In the genomic region with DNA sequence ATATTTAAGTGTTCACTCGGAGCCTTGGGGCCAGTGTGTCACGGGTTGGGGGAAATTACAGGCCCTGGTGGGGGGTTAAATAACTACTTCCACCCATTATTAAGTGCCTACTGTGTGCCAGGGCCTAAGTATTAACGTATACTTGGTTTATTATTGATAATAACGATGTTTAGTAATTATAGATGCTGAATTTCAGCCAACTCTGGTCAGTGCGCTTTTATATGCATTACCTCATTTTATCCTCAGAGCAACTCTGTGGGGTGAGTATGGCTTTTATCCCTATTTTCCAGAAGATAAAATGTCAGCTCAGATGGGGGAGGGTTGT, we compare ENCODE assay signal across 8 cellular contexts. TPM values are rescaled to one million over a fixed set of nuclear protein-coding genes. Genes with fewer than 3 reads are reported as not detected.
DNase-seq lines count a peak whose midpoint lies in the region; ATAC-seq and TF ChIP-seq lines count a peak whose summit lies in the region.

No MANE protein-coding gene starts in this region.

- H3K4me1 Mint-ChIP-seq in activated CD4-positive, alpha-beta T cell treated with anti-CD3 and anti-CD28 coated beads, Interleukin-2, amount 10 ng/mL, durations not matched to agents 24 days and 14 days, result peaks cover 22% of the 10 kb centered on the region

- DNase-seq in activated CD4-positive, alpha-beta T cell treated with anti-CD3 and anti-CD28 coated beads, Interleukin-2, amount 10 ng/mL, durations not matched to agents 24 days and 14 days, result no peak
- no peak for DNase-seq in activated CD4-positive, alpha-beta T cell treated with anti-CD3 and anti-CD28 coated beads, Interleukin-2, amount 50 U/mL, for 4 hours
- DNase-seq in adrenal gland (no peak), kidney glomerular epithelial cell (lab: John Stamatoyannopoulos, UW) (peak; percentile 64), suprapubic skin (ENCODE audit: low spot score in 2 of 2) (no peak), hypothalamus (lab: John Stamatoyannopoulos, UW) (no peak), foreskin melanocyte (no peak)

- no peak for TF ChIP-seq EP300 in suprapubic skin (IDR thresholded peaks at IDR 0.05)

- no peak for TF ChIP-seq POLR2A in adrenal gland (IDR thresholded peaks at IDR 0.05)
- TF ChIP-seq POLR2A in suprapubic skin (IDR thresholded peaks at IDR 0.05), result no peak

- no peaks in the 10 kb centered on the region for H3K9me3 Mint-ChIP-seq in activated CD4-positive, alpha-beta T cell treated with anti-CD3 and anti-CD28 coated beads, Interleukin-2, amount 10 ng/mL, durations not matched to agents 24 days and 14 days

- peak overlapping the region; percentile 65 for H3K4me3 Mint-ChIP-seq in activated CD4-positive, alpha-beta T cell treated with anti-CD3 and anti-CD28 coated beads, Interleukin-2, amount 10 ng/mL, durations not matched to agents 24 days and 14 days

- 16 to 26% (median 21%) methylated on average over 5 of the region's 5 CpGs for WGBS in adrenal gland, 4 donors
- 13% methylated on average over 5 of the region's 5 CpGs for WGBS in suprapubic skin

- H3K9me3 ChIP-seq in adrenal gland (replicated peaks in 1 of 3), result no peaks in the 10 kb centered on the region
- no peaks in the 10 kb centered on the region for H3K9me3 ChIP-seq in suprapubic skin

- H3K27me3 Mint-ChIP-seq in activated CD4-positive, alpha-beta T cell treated with anti-CD3 and anti-CD28 coated beads, Interleukin-2, amount 10 ng/mL, durations not matched to agents 24 days and 14 days, result peaks cover 11% of the 10 kb centered on the region

- H3K27ac ChIP-seq in adrenal gland, result peak overlapping the region in 3 of 5 donors; percentile 78 to 93 (median 92)
- H3K27ac ChIP-seq in suprapubic skin, result peak overlapping the region; percentile 89

- H3K27ac Mint-ChIP-seq in activated CD4-positive, alpha-beta T cell treated with anti-CD3 and anti-CD28 coated beads, Interleukin-2, amount 10 ng/mL, durations not matched to agents 24 days and 14 days, result no peak overlapping the region

- H3K36me3 Mint-ChIP-seq in activated CD4-positive, alpha-beta T cell treated with anti-CD3 and anti-CD28 coated beads, Interleukin-2, amount 10 ng/mL, durations not matched to agents 24 days and 14 days (ENCODE audit: low read depth), result no peaks in the 10 kb centered on the region

- H3K27me3 ChIP-seq in adrenal gland (no peaks in the 10 kb centered on the region), suprapubic skin (no peaks in the 10 kb centered on the region)

- H3K4me1 ChIP-seq in adrenal gland (replicated peaks in 1 of 2) (peaks cover 12 to 18% of the 10 kb centered on the region in 2 donors), suprapubic skin (peaks cover 42% of the 10 kb centered on the region)

- no peaks in the 10 kb centered on the region for H3K36me3 ChIP-seq in adrenal gland (replicated peaks in 1 of 2)
- H3K36me3 ChIP-seq in suprapubic skin, result no peaks in the 10 kb centered on the region

- peak in 1 of 6 experiments; percentile 7 for TF ChIP-seq CTCF in adrenal gland (IDR thresholded peaks at IDR 0.05)
- no peak for TF ChIP-seq CTCF in suprapubic skin (IDR thresholded peaks at IDR 0.05)

- peak overlapping the region in 2 of 4 donors; percentile 65 to 69 for H3K4me3 ChIP-seq in adrenal gland
- H3K4me3 ChIP-seq in suprapubic skin, result peak overlapping the region; percentile 90

- intact Hi-C loops in activated CD4-positive, alpha-beta T cell treated with anti-CD3 and anti-CD28 coated beads, Interleukin-2, amount 10 ng/mL, durations not matched to agents 24 days and 14 days (cut with micrococcal nuclease), result loop anchor here (1.0 to 5.0 kb wide), 4 partner anchors 42 to 119 kb away; a partner anchor contains a TSS
- intact Hi-C loops in adrenal gland (cut with DNase I), result no loop called here

- ATAC-seq in HG02763 (IDR thresholded peaks at IDR 0.05; ENCODE audit: unreplicated experiment), result no peak

RNA-seq across cellular contexts. Expression of a gene that starts 0.8 kb away (rescaled TPM):
- 13.4 and 13.8 TPM in 2 replicates for total RNA-seq in activated CD4-positive, alpha-beta T cell treated with anti-CD3 and anti-CD28 coated beads, Interleukin-2, amount 10 ng/mL, durations not matched to agents 24 days and 14 days
- total RNA-seq in adrenal gland (10 to 100 TPM; 21.1 to 38.0 (median 24.3) TPM), suprapubic skin (10 to 100 TPM; 24.9 to 39.5 (median 29.1) TPM)
- 10 to 100 TPM in 1 of 3 donors, 1 to 10 TPM in 2; 8.9 to 46.7 (median 9.6) TPM for polyA plus RNA-seq in adrenal gland

RNA-seq across cellular contexts. Expression of a gene that starts 42.1 kb away (rescaled TPM):
- 11.6 and 14.1 TPM in 2 replicates for total RNA-seq in activated CD4-positive, alpha-beta T cell treated with anti-CD3 and anti-CD28 coated beads, Interleukin-2, amount 10 ng/mL, durations not matched to agents 24 days and 14 days
- total RNA-seq in adrenal gland (10 to 100 TPM; 17.6 to 56.5 (median 36.5) TPM), suprapubic skin (10 to 100 TPM; 11.9 to 25.7 (median 18.8) TPM)
- 10 to 100 TPM; 12.2 to 34.2 (median 22.6) TPM for polyA plus RNA-seq in adrenal gland
